ENCODE assay signal across 21 cellular contexts in genomic region chr9:4146293-4146692, GRCh38.
DNase-seq lines count a peak whose midpoint lies in the region; ATAC-seq, FAIRE-seq and TF ChIP-seq lines count a peak whose summit lies in the region.
"Had no signal": no experiment of that assay in that cellular context is flagged by ENCODE, and none has a peak within 500 bp of the region (broad histone marks: within the 10 kb centered on the region; RNA-seq: fewer than 3 reads in every experiment).

No MANE protein-coding gene starts in this region.

- no peaks in the 10 kb centered on the region for H3K36me3 Mint-ChIP-seq in nephron (ENCODE audit: low read depth)
- H3K36me3 Mint-ChIP-seq: CD14-positive monocyte had no signal

- TF ChIP-seq CTCF in liver (IDR thresholded peaks at IDR 0.05; ENCODE audit: low read depth, low read length, missing input control), result no peak
- no peak for TF ChIP-seq CTCF in HepG2 (CRISPR knock-in tag; IDR thresholded peaks at IDR 0.05)
- no peak for TF ChIP-seq CTCF in nephron (IDR thresholded peaks at IDR 0.05; ENCODE audit: unreplicated experiment in 3 of 3)
- no peak for TF ChIP-seq CTCF in gastrocnemius medialis (IDR thresholded peaks at IDR 0.05 in 4 of 5, conservative IDR thresholded peaks at IDR 0.05 in 1 of 5)

- H3K27me3 Mint-ChIP-seq in nephron (ENCODE audit: low read depth), result peaks cover 7% of the 10 kb centered on the region

- intact Hi-C loops in HepG2 (cut with micrococcal nuclease; ENCODE audit: unreplicated experiment), result no loop called here
- intact Hi-C loops in gastrocnemius medialis (cut with DNase I; ENCODE audit: low total_unique reads), result no loop called here

- H3K4me2 ChIP-seq in HepG2 (ENCODE audit: low read depth, low read length), result no peak overlapping the region
- H3K4me2 ChIP-seq: KMS-11 had no signal

- TF ChIP-seq EP300 in HepG2 (IDR thresholded peaks at IDR 0.05; ENCODE audit: low read depth in 2 of 2, low read length in 2 of 2), result no peak
- no peak for TF ChIP-seq EP300 in HepG2 (CRISPR knock-in tag; IDR thresholded peaks at IDR 0.05; ENCODE audit: borderline replicate concordance)

- ATAC-seq in HepG2, result no peak
- no peak for ATAC-seq in gastrocnemius medialis
- ATAC-seq: SK-N-SH treated with all-trans-retinoic acid at 6 μM for 48 hours had no signal

- FAIRE-seq in HepG2 (lab: Jason Lieb, UNC) (no peak), islet of Langerhans (lab: Jason Lieb, UNC) (peak; percentile 87)

- no peak overlapping the region for H2AFZ ChIP-seq in HepG2 (ENCODE audit: low read length)

- no peaks in the 10 kb centered on the region for H4K20me1 ChIP-seq in HepG2 (ENCODE audit: insufficient read depth, low read length)

- POLR2A ChIA-PET in HepG2 (lab: Yijun Ruan, JAX), result no interaction called here

- DNase-seq in HepG2 (ENCODE audit: low spot score), result no peak
- DNase-seq in NCI-H2029 (lab: John Stamatoyannopoulos, UW), result no peak
- DNase-seq in NCI-H146 treated with DMSO at 0.1 percent for 48 hours (lab: John Stamatoyannopoulos, UW; ENCODE audit: unreplicated experiment), result no peak
- no peak for DNase-seq in HuH-7 (ENCODE audit: low spot score)
- DNase-seq in gastrocnemius medialis, result no peak
- DNase-seq: H9, HFFc6, IMR-90, NCI-H1105, NCI-H146, NCI-H2081 treated with DMSO at 0.1 percent for 48 hours, NCI-H2171 treated with DMSO at 0.1 percent for 48 hours, NCI-H524 treated with DMSO at 0.1 percent for 48 hours, NCI-H82 had no signal

- H3K9me3 Mint-ChIP-seq in nephron, result no peaks in the 10 kb centered on the region
- H3K9me3 Mint-ChIP-seq: CD14-positive monocyte, H9, HFFc6 had no signal

- 77% methylated on average over 2 of the region's 2 CpGs for WGBS in liver
- WGBS in HepG2 (ENCODE audit: low lambda C conversion rate), result 50% methylated on average over 2 of the region's 2 CpGs

- H3K9ac ChIP-seq in liver (ENCODE audit: low read depth in 1 of 2, low read length in 2 of 2) (no peak overlapping the region), HepG2 (ENCODE audit: insufficient read depth, low read depth, low read length) (no peak overlapping the region)
- H3K9ac ChIP-seq: KMS-11 had no signal

- peak overlapping the region in 1 of 3 experiments; percentile 30 for H3K4me3 Mint-ChIP-seq in nephron
- H3K4me3 Mint-ChIP-seq: B cell, CD14-positive monocyte, H9, HFFc6 had no signal

- H3K27ac Mint-ChIP-seq in nephron, result peak overlapping the region; percentile 75 to 87 (median 85)
- H3K27ac Mint-ChIP-seq: B cell, CD14-positive monocyte, H9, HFFc6 had no signal

- in situ Hi-C loops in HepG2 (cut with HindIII; ENCODE audit: extremely low pct_ligation_motif_present, low pct_unique_long_range_greater_than_20kb), result no loop called here
- in situ Hi-C loops in gastrocnemius medialis (cut with MboI; ENCODE audit: low sequenced_read_pairs in 4 of 4), result no loop called here

- H3K27me3 ChIP-seq in liver (ENCODE audit: control insufficient read depth in 4 of 4, insufficient read depth in 4 of 4, low read length in 3 of 4) (no peaks in the 10 kb centered on the region), HepG2 (ENCODE audit: control insufficient read depth in 1 of 2, insufficient read depth in 2 of 2, low read length in 2 of 2) (no peaks in the 10 kb centered on the region), gastrocnemius medialis (no peaks in the 10 kb centered on the region)

- no peaks in the 10 kb centered on the region for H3K36me3 ChIP-seq in liver (ENCODE audit: control insufficient read depth in 4 of 4, insufficient read depth in 3 of 4, low read depth in 1 of 4, low read length in 3 of 4)
- no peaks in the 10 kb centered on the region for H3K36me3 ChIP-seq in HepG2 (replicated peaks in 1 of 2; ENCODE audit: control insufficient read depth in 1 of 2, insufficient read depth in 2 of 2, low read length in 2 of 2)
- no peaks in the 10 kb centered on the region for H3K36me3 ChIP-seq in gastrocnemius medialis

- TF ChIP-seq RAD21 in liver (IDR thresholded peaks at IDR 0.05) (no peak), HepG2 (CRISPR knock-in tag; IDR thresholded peaks at IDR 0.05) (no peak)

- CTCF ChIA-PET in HepG2 (lab: Yijun Ruan, JAX; ENCODE audit: low intra/inter-chr PET ratio, low total read pairs), result no interaction called here

- TF ChIP-seq POLR2A in HepG2 (IDR thresholded peaks at IDR 0.05; ENCODE audit: insufficient read depth in 1 of 2, low read depth in 2 of 2, low read length in 2 of 2) (no peak), gastrocnemius medialis (IDR thresholded peaks at IDR 0.05) (no peak)

- no TSS peak for BruUV-seq in HepG2 (replicated peaks; lab: Mats Ljungman, UMichigan)

- peaks cover 18 to 48% (median 34%) of the 10 kb centered on the region in 4 donors for H3K4me1 ChIP-seq in liver (ENCODE audit: control insufficient read depth in 4 of 4, insufficient read depth in 4 of 4, low read length in 3 of 4)
- peaks cover 39% of the 10 kb centered on the region for H3K4me1 ChIP-seq in HepG2 (ENCODE audit: insufficient read depth, low read length)
- H3K4me1 ChIP-seq in gastrocnemius medialis, result peaks cover 4 to 11% of the 10 kb centered on the region in 2 donors

- peaks cover 30% of the 10 kb centered on the region for H3K4me1 Mint-ChIP-seq in nephron
- H3K4me1 Mint-ChIP-seq: B cell, CD14-positive monocyte had no signal

- peak overlapping the region in 1 of 2 donors; percentile 15 for H3K27ac ChIP-seq in liver (ENCODE audit: low read depth in 1 of 2, low read length in 2 of 2)
- no peak overlapping the region for H3K27ac ChIP-seq in HepG2 (ENCODE audit: extremely low read length, insufficient read depth, low read length)
- H3K27ac ChIP-seq in gastrocnemius medialis, result no peak overlapping the region
- H3K27ac ChIP-seq: KMS-11 had no signal

- H3K79me2 ChIP-seq in HepG2 (ENCODE audit: insufficient read depth, low read length), result no peaks in the 10 kb centered on the region

- H3K9me3 ChIP-seq in liver (ENCODE audit: control insufficient read depth in 4 of 4, low read length in 3 of 4), result no peaks in the 10 kb centered on the region
- H3K9me3 ChIP-seq in HepG2 (ENCODE audit: low read length), result no peaks in the 10 kb centered on the region
- no peaks in the 10 kb centered on the region for H3K9me3 ChIP-seq in gastrocnemius medialis

- H3K4me3 ChIP-seq in liver (ENCODE audit: low read depth in 1 of 3, low read length in 3 of 3) (no peak overlapping the region), HepG2 (replicated peaks in 1 of 3; ENCODE audit: insufficient read depth in 1 of 3, low read depth in 2 of 3, low read length in 3 of 3) (no peak overlapping the region), gastrocnemius medialis (no peak overlapping the region)

TF ChIP-seq in liver, 16 proteins besides CTCF, POLR2A, EP300 and RAD21:
- no peak for TF ChIP-seq RXRA (IDR thresholded peaks at IDR 0.05)
- peak; percentile 13 for TF ChIP-seq SP1 (IDR thresholded peaks at IDR 0.05)

TF ChIP-seq in HepG2, 621 proteins besides CTCF, POLR2A, EP300 and RAD21:
- no peak for TF ChIP-seq HNRNPH1 (optimal IDR thresholded peaks at IDR 0.05; ENCODE audit: low read depth, low read length)
- TF ChIP-seq ZSCAN25 (CRISPR knock-in tag; IDR thresholded peaks at IDR 0.05), result no peak
TF ChIP-seq in HepG2: peak in this region for 0.
